In the genomic region with DNA sequence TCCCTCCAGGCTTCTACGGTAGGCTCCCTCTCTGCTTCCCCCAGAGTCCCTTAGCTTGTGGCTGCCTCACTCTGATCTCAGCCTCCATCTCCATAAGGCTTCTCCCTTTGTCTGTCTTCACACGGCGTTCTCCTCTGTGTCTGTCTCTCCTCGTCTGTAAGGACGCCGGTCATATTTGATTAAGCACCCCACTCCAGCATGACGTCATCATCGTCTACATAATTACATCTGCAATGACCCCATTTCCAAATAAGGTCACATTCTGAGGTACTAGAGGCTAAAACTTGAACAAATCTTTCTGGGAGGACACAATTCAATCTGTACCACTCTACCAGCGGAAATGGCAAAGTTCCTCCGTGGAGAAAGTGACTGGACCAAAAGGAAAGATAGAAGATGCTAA, we compare ENCODE assay signal across 13 cellular contexts. TPM values are rescaled to one million over a fixed set of nuclear protein-coding genes. Genes with fewer than 3 reads are reported as not detected.
DNase-seq lines count a peak whose midpoint lies in the region; ATAC-seq and TF ChIP-seq lines count a peak whose summit lies in the region.
"Had no signal": no experiment of that assay in that cellular context is flagged by ENCODE, and none has a peak within 500 bp of the region (broad histone marks: within the 10 kb centered on the region; RNA-seq: fewer than 3 reads in every experiment).

No MANE protein-coding gene starts in this region.

- peak overlapping the region; percentile 64; the same call in 1 of the 2 replicates for H3K9ac ChIP-seq in SK-N-SH

- peaks cover 20% of the 10 kb centered on the region for H3K27me3 Mint-ChIP-seq in activated naive CD4-positive, alpha-beta T cell treated with anti-CD3 and anti-CD28 coated beads, Interleukin-2, amount 10 ng/mL, durations not matched to agents 7 days and 5 days

- H3K27ac ChIP-seq in SK-N-SH (ENCODE audit: low read depth in 2 of 2, low read length in 1 of 2) (peak overlapping the region in 1 of 2 experiments; percentile 82; a peak in 3 of 4 replicates), gastroesophageal sphincter (peak overlapping the region in 3 of 4 donors; percentile 74 to 80 (median 80)), stomach (peak overlapping the region in 3 of 5 donors; percentile 71 to 72 (median 71))
- H3K27ac ChIP-seq: colonic mucosa, pancreas had no signal

- H3K9me3 Mint-ChIP-seq in activated naive CD4-positive, alpha-beta T cell treated with anti-CD3 and anti-CD28 coated beads, Interleukin-2, amount 10 ng/mL, durations not matched to agents 7 days and 5 days = no peaks in the 10 kb centered on the region

- peak overlapping the region; percentile 13 for H3K4me3 Mint-ChIP-seq in activated naive CD4-positive, alpha-beta T cell treated with anti-CD3 and anti-CD28 coated beads, Interleukin-2, amount 10 ng/mL, durations not matched to agents 7 days and 5 days

- no peak for DNase-seq in activated naive CD4-positive, alpha-beta T cell treated with anti-CD3 and anti-CD28 coated beads, Interleukin-2, amount 10 ng/mL, durations not matched to agents 7 days and 5 days
- DNase-seq in activated naive CD4-positive, alpha-beta T cell treated with Interleukin-2 at 50 U/mL for 16 hours = no peak
- DNase-seq in SK-N-SH (no peak), stomach (no peak), NCI-H446 treated with DMSO at 0.1 percent for 48 hours (lab: John Stamatoyannopoulos, UW) (no peak), NCI-H1694 (lab: John Stamatoyannopoulos, UW) (no peak)
- DNase-seq: H7, kidney, NCI-H510A had no signal

- H3K4me3 ChIP-seq in SK-N-SH (ENCODE audit: low read depth in 2 of 2, low read length in 1 of 2) = no peak overlapping the region
- no peak overlapping the region for H3K4me3 ChIP-seq in gastroesophageal sphincter
- H3K4me3 ChIP-seq in stomach = no peak overlapping the region
- H3K4me3 ChIP-seq: colonic mucosa, pancreas had no signal

- H3K36me3 ChIP-seq in SK-N-SH (replicated peaks in 1 of 2; ENCODE audit: control insufficient read depth in 1 of 2, insufficient read depth in 2 of 2, low read length in 1 of 2) = no peaks in the 10 kb centered on the region
- no peaks in the 10 kb centered on the region for H3K36me3 ChIP-seq in gastroesophageal sphincter
- no peaks in the 10 kb centered on the region for H3K36me3 ChIP-seq in stomach
- H3K36me3 ChIP-seq: colonic mucosa, pancreas had no signal

- intact Hi-C loops in stomach (cut with DNase I; ENCODE audit: low total_unique reads) = no loop called here

- TF ChIP-seq POLR2A in gastroesophageal sphincter (IDR thresholded peaks at IDR 0.05) = no peak
- no peak for TF ChIP-seq POLR2A in stomach (IDR thresholded peaks at IDR 0.05)

- WGBS in SK-N-SH (ENCODE audit: low lambda C conversion rate) = 80% methylated on average over 10 of the region's 10 CpGs
- 40 to 82% methylated on average over 1 to 10 of the region's 10 CpGs for WGBS in gastroesophageal sphincter (ENCODE audit: low coverage in 1 of 2), 2 donors
- WGBS in stomach, 5 donors = 78 to 84% (median 83%) methylated on average over 10 of the region's 10 CpGs

- H4K20me1 ChIP-seq in SK-N-SH (ENCODE audit: insufficient read depth) = no peaks in the 10 kb centered on the region

- H3K27me3 ChIP-seq in SK-N-SH (ENCODE audit: insufficient read depth) = no peaks in the 10 kb centered on the region
- no peaks in the 10 kb centered on the region for H3K27me3 ChIP-seq in gastroesophageal sphincter
- H3K27me3 ChIP-seq in stomach = peaks cover 0 to 10% (median 0%) of the 10 kb centered on the region in 3 donors
- H3K27me3 ChIP-seq: colonic mucosa had no signal

- TF ChIP-seq RAD21 in SK-N-SH (IDR thresholded peaks at IDR 0.05; ENCODE audit: low read length) = no peak

- H3K4me1 Mint-ChIP-seq in activated naive CD4-positive, alpha-beta T cell treated with anti-CD3 and anti-CD28 coated beads, Interleukin-2, amount 10 ng/mL, durations not matched to agents 7 days and 5 days = peaks cover 21% of the 10 kb centered on the region

- H3K4me1 ChIP-seq in SK-N-SH (ENCODE audit: control insufficient read depth in 1 of 2, insufficient read depth in 2 of 2, low read depth in 1 of 2, low read length in 1 of 2) (peaks cover 16 to 18% of the 10 kb centered on the region in 2 experiments; a peak in 2 of 4 replicates), gastroesophageal sphincter (peaks cover 0 to 17% (median 4%) of the 10 kb centered on the region in 3 donors), stomach (peaks cover 9 to 12% (median 10%) of the 10 kb centered on the region in 4 donors)
- H3K4me1 ChIP-seq: colonic mucosa had no signal

- H3K9me3 ChIP-seq in SK-N-SH (no peaks in the 10 kb centered on the region), gastroesophageal sphincter (no peaks in the 10 kb centered on the region), stomach (no peaks in the 10 kb centered on the region)
- H3K9me3 ChIP-seq: colonic mucosa, pancreas had no signal

- peaks cover 19% of the 10 kb centered on the region for H3F3A ChIP-seq in SK-N-SH (replicated peaks; ENCODE audit: insufficient read depth)

- H3K79me2 ChIP-seq in SK-N-SH (ENCODE audit: insufficient read depth) = no peaks in the 10 kb centered on the region

- TF ChIP-seq EP300 in SK-N-SH (IDR thresholded peaks at IDR 0.05; ENCODE audit: borderline replicate concordance in 1 of 2, low read depth in 1 of 2, low read length in 1 of 2) = no peak
- no peak for TF ChIP-seq EP300 in gastroesophageal sphincter (IDR thresholded peaks at IDR 0.05)
- TF ChIP-seq EP300 in stomach (IDR thresholded peaks at IDR 0.05) = no peak

- no peak overlapping the region for H2AFZ ChIP-seq in SK-N-SH (ENCODE audit: low read depth)

- TF ChIP-seq CTCF in SK-N-SH (IDR thresholded peaks at IDR 0.05) (no peak), gastroesophageal sphincter (IDR thresholded peaks at IDR 0.05) (no peak), stomach (IDR thresholded peaks at IDR 0.05) (no peak)

- no peak overlapping the region for H3K27ac Mint-ChIP-seq in activated naive CD4-positive, alpha-beta T cell treated with anti-CD3 and anti-CD28 coated beads, Interleukin-2, amount 10 ng/mL, durations not matched to agents 7 days and 5 days

- POLR2A ChIA-PET in SK-N-SH (lab: Yijun Ruan, JAX) = interaction anchor here (0.7 kb wide), 1 partner anchor 53 kb away, joined by 5 read pairs; no protein-coding TSS in a partner anchor

- H3K9me2 ChIP-seq in SK-N-SH = no peaks in the 10 kb centered on the region

- no peak overlapping the region for H3K4me2 ChIP-seq in SK-N-SH

- no peaks in the 10 kb centered on the region for H3K36me3 Mint-ChIP-seq in activated naive CD4-positive, alpha-beta T cell treated with anti-CD3 and anti-CD28 coated beads, Interleukin-2, amount 10 ng/mL, durations not matched to agents 7 days and 5 days

- CTCF ChIA-PET in activated naive CD4-positive, alpha-beta T cell treated with anti-CD3 and anti-CD28 coated beads, Interleukin-2, amount 10 ng/mL, durations not matched to agents 7 days and 5 days (lab: Charles Lee) = interaction anchor here (0.6 to 6.4 kb wide), 24 partner anchors 8 to 503 kb away, joined by 3 to 110 read pairs (median 8); a partner anchor contains a TSS
- CTCF ChIA-PET in SK-N-SH (lab: Yijun Ruan, JAX) = interaction anchor here (0.6 to 6.6 kb wide), 30 partner anchors 8 to 337 kb away, joined by 3 to 59 read pairs (median 6); a partner anchor contains a TSS

- ATAC-seq in gastroesophageal sphincter (no peak), GM18517 (IDR thresholded peaks at IDR 0.05; ENCODE audit: unreplicated experiment) (no peak)

TF ChIP-seq in SK-N-SH, 30 proteins besides CTCF, POLR2A, EP300 and RAD21 (continues in another document):
- TF ChIP-seq CHD2 (IDR thresholded peaks at IDR 0.05; ENCODE audit: low read length, partially characterized antibody) = no peak
- no peak for TF ChIP-seq MEF2A (IDR thresholded peaks at IDR 0.05; ENCODE audit: borderline replicate concordance, low read depth)
- TF ChIP-seq, protein P1, sequence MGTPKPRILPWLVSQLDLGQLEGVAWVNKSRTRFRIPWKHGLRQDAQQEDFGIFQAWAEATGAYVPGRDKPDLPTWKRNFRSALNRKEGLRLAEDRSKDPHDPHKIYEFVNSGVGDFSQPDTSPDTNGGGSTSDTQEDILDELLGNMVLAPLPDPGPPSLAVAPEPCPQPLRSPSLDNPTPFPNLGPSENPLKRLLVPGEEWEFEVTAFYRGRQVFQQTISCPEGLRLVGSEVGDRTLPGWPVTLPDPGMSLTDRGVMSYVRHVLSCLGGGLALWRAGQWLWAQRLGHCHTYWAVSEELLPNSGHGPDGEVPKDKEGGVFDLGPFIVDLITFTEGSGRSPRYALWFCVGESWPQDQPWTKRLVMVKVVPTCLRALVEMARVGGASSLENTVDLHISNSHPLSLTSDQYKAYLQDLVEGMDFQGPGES (IDR thresholded peaks at IDR 0.05; ENCODE audit: low read depth, low read length) = no peak
- TF ChIP-seq POLR2AphosphoS5 (IDR thresholded peaks at IDR 0.05; ENCODE audit: low read depth, low read length) = no peak
- no peak for TF ChIP-seq GATA2 (CRISPR knock-in tag; IDR thresholded peaks at IDR 0.05)
- TF ChIP-seq NRF1 (IDR thresholded peaks at IDR 0.05; ENCODE audit: low read depth, low read length) = no peak
- TF ChIP-seq GABPA (IDR thresholded peaks at IDR 0.05; ENCODE audit: low read depth) = no peak
- no peak for TF ChIP-seq TCF12 (IDR thresholded peaks at IDR 0.05)
- no peak for TF ChIP-seq MXI1 (IDR thresholded peaks at IDR 0.05; ENCODE audit: low read depth, low read length)
- TF ChIP-seq YY1 (IDR thresholded peaks at IDR 0.05; ENCODE audit: low read depth) = no peak
- no peak for TF ChIP-seq ELF1 (IDR thresholded peaks at IDR 0.05)
- no peak for TF ChIP-seq RCOR1 (IDR thresholded peaks at IDR 0.05; ENCODE audit: low read length)
- TF ChIP-seq FOXM1 (IDR thresholded peaks at IDR 0.05; ENCODE audit: low read depth) = no peak
- TF ChIP-seq RXRA (IDR thresholded peaks at IDR 0.05; ENCODE audit: borderline replicate concordance, low read depth) = no peak
- no peak for TF ChIP-seq TAF1 (IDR thresholded peaks at IDR 0.05; ENCODE audit: borderline replicate concordance, low read depth, low read length)

RNA-seq across cellular contexts. Expression of a gene that starts 8.3 kb away (rescaled TPM):
- polyA plus RNA-seq in SK-N-SH (2012; rRNA removed) (10.7 and 18.5 TPM in 2 replicates), stomach (10 to 100 TPM in 2 of 3 donors, 1 to 10 TPM in 1; 9.3 to 23.3 (median 12.0) TPM)
- polyA plus RNA-seq in SK-N-SH (2012; cell fraction: cytosol; rRNA removed) = 9.2 and 11.4 TPM in 2 replicates
- polyA plus RNA-seq in SK-N-SH (2012; cell fraction: nucleus; rRNA removed) = 16.1 and 17.7 TPM in 2 replicates
- total RNA-seq in gastroesophageal sphincter (100 to 1,000 TPM; 110 to 421 (median 310) TPM), stomach (100 to 1,000 TPM; 105 to 411 (median 138) TPM)
